15 cellular contexts compared by ENCODE assay signal in genomic region chr6:142938510-142938909, GRCh38. TPM values are rescaled to one million over a fixed set of nuclear protein-coding genes. Genes with fewer than 3 reads are reported as not detected.
A peak's percentile ranks its signal among the peaks of the same experiment; 100 is the strongest.
DNase-seq lines count a peak whose midpoint lies in the region; ATAC-seq, FAIRE-seq and TF ChIP-seq lines count a peak whose summit lies in the region.
"Had no signal": no experiment of that assay in that cellular context is flagged by ENCODE, and none has a peak within 500 bp of the region (broad histone marks: within the 10 kb centered on the region; RNA-seq: fewer than 3 reads in every experiment).

No MANE protein-coding gene starts in this region.

- intact Hi-C loops in CD4-positive, alpha-beta T cell (cut with DNase I, micrococcal nuclease): loop anchor here in 1 of 2 experiments (1.0 kb wide), 1 partner anchor 10 kb away; no protein-coding TSS in a partner anchor

- peak overlapping the region; percentile 95 for H3K27ac Mint-ChIP-seq in CD4-positive, alpha-beta T cell
- peak overlapping the region; percentile 46 for H3K27ac Mint-ChIP-seq in activated naive CD8-positive, alpha-beta T cell treated with anti-CD3 and anti-CD28 coated beads for 36 hours
- no peak overlapping the region for H3K27ac Mint-ChIP-seq in type B pancreatic cell
- H3K27ac Mint-ChIP-seq: H9 had no signal

- H3K4me3 ChIP-seq in liver (ENCODE audit: low read depth in 1 of 3, low read length in 3 of 3) (peak overlapping the region in 1 of 3 donors; percentile 16), WERI-Rb-1 (ENCODE audit: low read depth, low read length) (no peak overlapping the region)
- H3K4me3 ChIP-seq: PC-9 had no signal

- no peak for TF ChIP-seq RAD21 in liver (IDR thresholded peaks at IDR 0.05)

- H3K27me3 ChIP-seq in CD4-positive, alpha-beta T cell (ENCODE audit: control insufficient read depth, insufficient read depth, low read length): no peaks in the 10 kb centered on the region
- H3K27me3 ChIP-seq in liver (ENCODE audit: control insufficient read depth in 4 of 4, insufficient read depth in 4 of 4, low read length in 3 of 4) (no peaks in the 10 kb centered on the region), WERI-Rb-1 (ENCODE audit: insufficient read depth, low read depth, severe bottlenecking) (no peaks in the 10 kb centered on the region)

- peaks cover 36% of the 10 kb centered on the region for H3K36me3 Mint-ChIP-seq in CD4-positive, alpha-beta T cell (ENCODE audit: low read depth)
- H3K36me3 Mint-ChIP-seq in activated naive CD8-positive, alpha-beta T cell treated with anti-CD3 and anti-CD28 coated beads for 36 hours: peaks cover 72% of the 10 kb centered on the region
- H3K36me3 Mint-ChIP-seq in type B pancreatic cell: peaks cover 7% of the 10 kb centered on the region

- peak overlapping the region in 1 of 2 donors; percentile 29 for H3K9ac ChIP-seq in liver (ENCODE audit: low read depth in 1 of 2, low read length in 2 of 2)
- H3K9ac ChIP-seq: SK-N-SH had no signal

- FAIRE-seq in RCC 7860 (lab: Jason Lieb, UNC): no peak
- FAIRE-seq: HTR-8/SVneo had no signal

- no peak overlapping the region for H3K27ac ChIP-seq in CD4-positive, alpha-beta T cell (ENCODE audit: low read depth, low read length)
- H3K27ac ChIP-seq in KOPT-K1 (ENCODE audit: low read depth, low read length, poor library complexity, severe bottlenecking) (peak overlapping the region; percentile 100), liver (ENCODE audit: low read depth in 1 of 2, low read length in 2 of 2) (no peak overlapping the region), WERI-Rb-1 (no peak overlapping the region)
- H3K27ac ChIP-seq: PC-9 had no signal

- no peaks in the 10 kb centered on the region for H3K9me3 ChIP-seq in CD4-positive, alpha-beta T cell (ENCODE audit: control insufficient read depth, low read length)
- H3K9me3 ChIP-seq in KOPT-K1 (ENCODE audit: insufficient read depth, low read length, poor library complexity, severe bottlenecking) (no peaks in the 10 kb centered on the region), liver (ENCODE audit: control insufficient read depth in 4 of 4, low read length in 3 of 4) (no peaks in the 10 kb centered on the region), WERI-Rb-1 (ENCODE audit: severe bottlenecking) (no peaks in the 10 kb centered on the region)
- H3K9me3 ChIP-seq: SK-N-SH had no signal

- peaks cover 89% of the 10 kb centered on the region for H3K4me1 Mint-ChIP-seq in CD4-positive, alpha-beta T cell (ENCODE audit: low read depth)
- peaks cover 86% of the 10 kb centered on the region for H3K4me1 Mint-ChIP-seq in activated naive CD8-positive, alpha-beta T cell treated with anti-CD3 and anti-CD28 coated beads for 36 hours
- peaks cover 13% of the 10 kb centered on the region for H3K4me1 Mint-ChIP-seq in type B pancreatic cell (ENCODE audit: unreplicated experiment)

- H3K9me3 Mint-ChIP-seq in CD4-positive, alpha-beta T cell: no peaks in the 10 kb centered on the region
- H3K9me3 Mint-ChIP-seq in activated naive CD8-positive, alpha-beta T cell treated with anti-CD3 and anti-CD28 coated beads for 36 hours: peaks cover 3% of the 10 kb centered on the region
- H3K9me3 Mint-ChIP-seq in type B pancreatic cell: peaks cover 5% of the 10 kb centered on the region
- H3K9me3 Mint-ChIP-seq: H9 had no signal

- H3K4me3 Mint-ChIP-seq in CD4-positive, alpha-beta T cell: peak overlapping the region; percentile 84
- peak overlapping the region; percentile 47 for H3K4me3 Mint-ChIP-seq in activated naive CD8-positive, alpha-beta T cell treated with anti-CD3 and anti-CD28 coated beads for 36 hours
- H3K4me3 Mint-ChIP-seq in type B pancreatic cell: no peak overlapping the region
- H3K4me3 Mint-ChIP-seq: H9 had no signal

- peaks cover 5 to 22% (median 16%) of the 10 kb centered on the region in 4 donors for H3K4me1 ChIP-seq in liver (ENCODE audit: control insufficient read depth in 4 of 4, insufficient read depth in 4 of 4, low read length in 3 of 4)

- whole genome bisulfite sequencing in liver: 36% methylated on average over 5 of the region's 5 CpGs

- POLR2A ChIA-PET in CD4-positive, alpha-beta T cell (lab: Charles Lee): interaction anchor here (1.1 to 11.2 kb wide), 5 partner anchors 9 to 110 kb away, joined by 3 to 382 read pairs (median 8); no protein-coding TSS in a partner anchor

- no peaks in the 10 kb centered on the region for H3K27me3 Mint-ChIP-seq in CD4-positive, alpha-beta T cell
- no peaks in the 10 kb centered on the region for H3K27me3 Mint-ChIP-seq in activated naive CD8-positive, alpha-beta T cell treated with anti-CD3 and anti-CD28 coated beads for 36 hours
- H3K27me3 Mint-ChIP-seq in type B pancreatic cell: no peaks in the 10 kb centered on the region

- H3K36me3 ChIP-seq in KOPT-K1 (ENCODE audit: insufficient read depth, low read length): no peaks in the 10 kb centered on the region
- no peaks in the 10 kb centered on the region for H3K36me3 ChIP-seq in liver (ENCODE audit: control insufficient read depth in 4 of 4, insufficient read depth in 3 of 4, low read depth in 1 of 4, low read length in 3 of 4)
- H3K36me3 ChIP-seq in WERI-Rb-1: no peaks in the 10 kb centered on the region

- TF ChIP-seq CTCF in CD4-positive, alpha-beta T cell (IDR thresholded peaks at IDR 0.05): no peak
- TF ChIP-seq CTCF in liver (IDR thresholded peaks at IDR 0.05; ENCODE audit: low read depth, low read length, missing input control) (no peak), type B pancreatic cell (conservative IDR thresholded peaks at IDR 0.05) (no peak), WERI-Rb-1 (IDR thresholded peaks at IDR 0.05; ENCODE audit: low read depth, low read length) (no peak)

- DNase-seq in CD4-positive, alpha-beta T cell: no peak
- DNase-seq in activated naive CD8-positive, alpha-beta T cell treated with anti-CD3 and anti-CD28 coated beads for 36 hours: no peak
- no peak for DNase-seq in RCC 7860 (ENCODE audit: low spot score)
- DNase-seq in type B pancreatic cell (ENCODE audit: extremely low spot score, unreplicated experiment): no peak
- no peak for DNase-seq in WERI-Rb-1
- DNase-seq: amygdala, foreskin melanocyte, H9, NCI-H187, PC-9, retina, SK-N-SH had no signal

- ATAC-seq in CD4-positive, alpha-beta T cell (ENCODE audit: poor library complexity): no peak

- CTCF ChIA-PET in CD4-positive, alpha-beta T cell (lab: Charles Lee): interaction anchor here (1.0 to 2.3 kb wide), 4 partner anchors 17 to 85 kb away, joined by 3 to 5 read pairs (median 3); no protein-coding TSS in a partner anchor

TF ChIP-seq in liver, 16 proteins besides CTCF, POLR2A, EP300 and RAD21:
- TF ChIP-seq ZBTB33 (IDR thresholded peaks at IDR 0.05) (peak; percentile 9), FOXA2 (IDR thresholded peaks at IDR 0.05) (no peak), HNF4A (conservative IDR thresholded peaks at IDR 0.05) (peak; percentile 59 to 67), SP1 (IDR thresholded peaks at IDR 0.05) (peak; percentile 19), RXRA (IDR thresholded peaks at IDR 0.05) (peak in 1 of 2 donors; percentile 32), REST (IDR thresholded peaks at IDR 0.05) (no peak)

RNA-seq across cellular contexts. Expression of gene HIVEP2, which starts 6.5 kb away (rescaled TPM):
- total RNA-seq in CD4-positive, alpha-beta T cell: 10 to 100 TPM; 48.4 to 48.6 TPM
- 10 to 100 TPM; 27.1 to 28.8 TPM for total RNA-seq in activated naive CD8-positive, alpha-beta T cell treated with anti-CD3 and anti-CD28 coated beads for 36 hours
- 1 to 10 TPM; 1.7 to 6.6 TPM for total RNA-seq in liver
- polyA plus RNA-seq in liver: 1 to 10 TPM in 1 of 2 donors, under 1 TPM in 1; 0.82 to 1.0 TPM
- total RNA-seq in type B pancreatic cell (ENCODE audit: low replicate concordance): 12.3 and 34.1 TPM in 2 replicates
